1 cellular context compared by ENCODE assay signal in the genomic region with DNA sequence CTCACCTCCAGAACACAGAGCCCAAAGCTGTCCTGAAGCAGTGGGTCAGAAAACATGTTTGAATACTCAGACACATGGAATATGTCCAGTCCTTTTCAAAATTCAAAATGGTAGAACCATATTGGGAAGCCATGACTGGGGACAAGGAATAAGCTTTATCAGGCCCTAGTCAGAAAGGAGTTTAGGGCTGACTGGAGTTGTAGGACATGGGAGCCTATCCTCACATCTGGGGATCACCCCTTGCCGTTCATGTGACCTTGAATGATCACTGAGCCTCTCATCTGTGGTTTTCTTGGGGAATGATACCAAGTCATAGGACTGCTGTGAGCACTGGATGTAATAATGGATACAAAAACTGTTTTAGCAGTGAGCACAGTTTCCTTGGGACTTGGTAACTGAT.
TF ChIP-seq lines count a peak whose summit lies in the region.

No MANE protein-coding gene starts in this region.

TF ChIP-seq in GM23338, 12 proteins besides CTCF, POLR2A, EP300 and RAD21 (continued from another document):
- TF ChIP-seq, protein P1, sequence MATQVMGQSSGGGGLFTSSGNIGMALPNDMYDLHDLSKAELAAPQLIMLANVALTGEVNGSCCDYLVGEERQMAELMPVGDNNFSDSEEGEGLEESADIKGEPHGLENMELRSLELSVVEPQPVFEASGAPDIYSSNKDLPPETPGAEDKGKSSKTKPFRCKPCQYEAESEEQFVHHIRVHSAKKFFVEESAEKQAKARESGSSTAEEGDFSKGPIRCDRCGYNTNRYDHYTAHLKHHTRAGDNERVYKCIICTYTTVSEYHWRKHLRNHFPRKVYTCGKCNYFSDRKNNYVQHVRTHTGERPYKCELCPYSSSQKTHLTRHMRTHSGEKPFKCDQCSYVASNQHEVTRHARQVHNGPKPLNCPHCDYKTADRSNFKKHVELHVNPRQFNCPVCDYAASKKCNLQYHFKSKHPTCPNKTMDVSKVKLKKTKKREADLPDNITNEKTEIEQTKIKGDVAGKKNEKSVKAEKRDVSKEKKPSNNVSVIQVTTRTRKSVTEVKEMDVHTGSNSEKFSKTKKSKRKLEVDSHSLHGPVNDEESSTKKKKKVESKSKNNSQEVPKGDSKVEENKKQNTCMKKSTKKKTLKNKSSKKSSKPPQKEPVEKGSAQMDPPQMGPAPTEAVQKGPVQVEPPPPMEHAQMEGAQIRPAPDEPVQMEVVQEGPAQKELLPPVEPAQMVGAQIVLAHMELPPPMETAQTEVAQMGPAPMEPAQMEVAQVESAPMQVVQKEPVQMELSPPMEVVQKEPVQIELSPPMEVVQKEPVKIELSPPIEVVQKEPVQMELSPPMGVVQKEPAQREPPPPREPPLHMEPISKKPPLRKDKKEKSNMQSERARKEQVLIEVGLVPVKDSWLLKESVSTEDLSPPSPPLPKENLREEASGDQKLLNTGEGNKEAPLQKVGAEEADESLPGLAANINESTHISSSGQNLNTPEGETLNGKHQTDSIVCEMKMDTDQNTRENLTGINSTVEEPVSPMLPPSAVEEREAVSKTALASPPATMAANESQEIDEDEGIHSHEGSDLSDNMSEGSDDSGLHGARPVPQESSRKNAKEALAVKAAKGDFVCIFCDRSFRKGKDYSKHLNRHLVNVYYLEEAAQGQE (IDR thresholded peaks at IDR 0.05; ENCODE audit: unreplicated experiment): no peak
- TF ChIP-seq ZNF331 (CRISPR knock-in tag; IDR thresholded peaks at IDR 0.05; ENCODE audit: low read depth) (no peak), CREB1 (CRISPR knock-in tag; IDR thresholded peaks at IDR 0.05; ENCODE audit: low read depth) (no peak), ZNF114 (CRISPR knock-in tag; IDR thresholded peaks at IDR 0.05) (no peak), EZH2 (IDR thresholded peaks at IDR 0.05; ENCODE audit: low read depth, unreplicated experiment) (no peak), NANOG (IDR thresholded peaks at IDR 0.05; ENCODE audit: borderline replicate concordance) (no peak), POLR2AphosphoS5 (IDR thresholded peaks at IDR 0.05; ENCODE audit: low read depth) (no peak), STAT1 (IDR thresholded peaks at IDR 0.05; ENCODE audit: unreplicated experiment) (no peak), JUNB (IDR thresholded peaks at IDR 0.05; ENCODE audit: unreplicated experiment) (no peak)
- TF ChIP-seq, protein P2, sequence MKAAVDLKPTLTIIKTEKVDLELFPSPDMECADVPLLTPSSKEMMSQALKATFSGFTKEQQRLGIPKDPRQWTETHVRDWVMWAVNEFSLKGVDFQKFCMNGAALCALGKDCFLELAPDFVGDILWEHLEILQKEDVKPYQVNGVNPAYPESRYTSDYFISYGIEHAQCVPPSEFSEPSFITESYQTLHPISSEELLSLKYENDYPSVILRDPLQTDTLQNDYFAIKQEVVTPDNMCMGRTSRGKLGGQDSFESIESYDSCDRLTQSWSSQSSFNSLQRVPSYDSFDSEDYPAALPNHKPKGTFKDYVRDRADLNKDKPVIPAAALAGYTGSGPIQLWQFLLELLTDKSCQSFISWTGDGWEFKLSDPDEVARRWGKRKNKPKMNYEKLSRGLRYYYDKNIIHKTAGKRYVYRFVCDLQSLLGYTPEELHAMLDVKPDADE (IDR thresholded peaks at IDR 0.05): no peak
- TF ChIP-seq, protein P3, sequence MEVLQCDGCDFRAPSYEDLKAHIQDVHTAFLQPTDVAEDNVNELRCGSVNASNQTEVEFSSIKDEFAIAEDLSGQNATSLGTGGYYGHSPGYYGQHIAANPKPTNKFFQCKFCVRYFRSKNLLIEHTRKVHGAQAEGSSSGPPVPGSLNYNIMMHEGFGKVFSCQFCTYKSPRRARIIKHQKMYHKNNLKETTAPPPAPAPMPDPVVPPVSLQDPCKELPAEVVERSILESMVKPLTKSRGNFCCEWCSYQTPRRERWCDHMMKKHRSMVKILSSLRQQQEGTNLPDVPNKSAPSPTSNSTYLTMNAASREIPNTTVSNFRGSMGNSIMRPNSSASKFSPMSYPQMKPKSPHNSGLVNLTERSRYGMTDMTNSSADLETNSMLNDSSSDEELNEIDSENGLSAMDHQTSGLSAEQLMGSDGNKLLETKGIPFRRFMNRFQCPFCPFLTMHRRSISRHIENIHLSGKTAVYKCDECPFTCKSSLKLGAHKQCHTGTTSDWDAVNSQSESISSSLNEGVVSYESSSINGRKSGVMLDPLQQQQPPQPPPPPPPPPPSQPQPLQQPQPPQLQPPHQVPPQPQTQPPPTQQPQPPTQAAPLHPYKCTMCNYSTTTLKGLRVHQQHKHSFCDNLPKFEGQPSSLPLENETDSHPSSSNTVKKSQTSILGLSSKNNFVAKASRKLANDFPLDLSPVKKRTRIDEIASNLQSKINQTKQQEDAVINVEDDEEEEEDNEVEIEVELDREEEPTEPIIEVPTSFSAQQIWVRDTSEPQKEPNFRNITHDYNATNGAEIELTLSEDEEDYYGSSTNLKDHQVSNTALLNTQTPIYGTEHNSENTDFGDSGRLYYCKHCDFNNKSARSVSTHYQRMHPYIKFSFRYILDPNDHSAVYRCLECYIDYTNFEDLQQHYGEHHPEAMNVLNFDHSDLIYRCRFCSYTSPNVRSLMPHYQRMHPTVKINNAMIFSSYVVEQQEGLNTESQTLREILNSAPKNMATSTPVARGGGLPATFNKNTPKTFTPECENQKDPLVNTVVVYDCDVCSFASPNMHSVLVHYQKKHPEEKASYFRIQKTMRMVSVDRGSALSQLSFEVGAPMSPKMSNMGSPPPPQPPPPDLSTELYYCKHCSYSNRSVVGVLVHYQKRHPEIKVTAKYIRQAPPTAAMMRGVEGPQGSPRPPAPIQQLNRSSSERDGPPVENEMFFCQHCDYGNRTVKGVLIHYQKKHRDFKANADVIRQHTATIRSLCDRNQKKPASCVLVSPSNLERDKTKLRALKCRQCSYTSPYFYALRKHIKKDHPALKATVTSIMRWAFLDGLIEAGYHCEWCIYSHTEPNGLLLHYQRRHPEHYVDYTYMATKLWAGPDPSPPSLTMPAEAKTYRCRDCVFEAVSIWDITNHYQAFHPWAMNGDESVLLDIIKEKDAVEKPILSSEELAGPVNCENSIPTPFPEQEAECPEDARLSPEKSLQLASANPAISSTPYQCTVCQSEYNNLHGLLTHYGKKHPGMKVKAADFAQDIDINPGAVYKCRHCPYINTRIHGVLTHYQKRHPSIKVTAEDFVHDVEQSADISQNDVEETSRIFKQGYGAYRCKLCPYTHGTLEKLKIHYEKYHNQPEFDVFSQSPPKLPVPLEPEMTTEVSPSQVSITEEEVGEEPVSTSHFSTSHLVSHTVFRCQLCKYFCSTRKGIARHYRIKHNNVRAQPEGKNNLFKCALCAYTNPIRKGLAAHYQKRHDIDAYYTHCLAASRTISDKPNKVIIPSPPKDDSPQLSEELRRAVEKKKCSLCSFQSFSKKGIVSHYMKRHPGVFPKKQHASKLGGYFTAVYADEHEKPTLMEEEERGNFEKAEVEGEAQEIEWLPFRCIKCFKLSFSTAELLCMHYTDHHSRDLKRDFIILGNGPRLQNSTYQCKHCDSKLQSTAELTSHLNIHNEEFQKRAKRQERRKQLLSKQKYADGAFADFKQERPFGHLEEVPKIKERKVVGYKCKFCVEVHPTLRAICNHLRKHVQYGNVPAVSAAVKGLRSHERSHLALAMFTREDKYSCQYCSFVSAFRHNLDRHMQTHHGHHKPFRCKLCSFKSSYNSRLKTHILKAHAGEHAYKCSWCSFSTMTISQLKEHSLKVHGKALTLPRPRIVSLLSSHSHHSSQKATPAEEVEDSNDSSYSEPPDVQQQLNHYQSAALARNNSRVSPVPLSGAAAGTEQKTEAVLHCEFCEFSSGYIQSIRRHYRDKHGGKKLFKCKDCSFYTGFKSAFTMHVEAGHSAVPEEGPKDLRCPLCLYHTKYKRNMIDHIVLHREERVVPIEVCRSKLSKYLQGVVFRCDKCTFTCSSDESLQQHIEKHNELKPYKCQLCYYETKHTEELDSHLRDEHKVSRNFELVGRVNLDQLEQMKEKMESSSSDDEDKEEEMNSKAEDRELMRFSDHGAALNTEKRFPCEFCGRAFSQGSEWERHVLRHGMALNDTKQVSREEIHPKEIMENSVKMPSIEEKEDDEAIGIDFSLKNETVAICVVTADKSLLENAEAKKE (CRISPR knock-in tag; IDR thresholded peaks at IDR 0.05): no peak
